17 cellular contexts compared by ENCODE assay signal in the genomic region with DNA sequence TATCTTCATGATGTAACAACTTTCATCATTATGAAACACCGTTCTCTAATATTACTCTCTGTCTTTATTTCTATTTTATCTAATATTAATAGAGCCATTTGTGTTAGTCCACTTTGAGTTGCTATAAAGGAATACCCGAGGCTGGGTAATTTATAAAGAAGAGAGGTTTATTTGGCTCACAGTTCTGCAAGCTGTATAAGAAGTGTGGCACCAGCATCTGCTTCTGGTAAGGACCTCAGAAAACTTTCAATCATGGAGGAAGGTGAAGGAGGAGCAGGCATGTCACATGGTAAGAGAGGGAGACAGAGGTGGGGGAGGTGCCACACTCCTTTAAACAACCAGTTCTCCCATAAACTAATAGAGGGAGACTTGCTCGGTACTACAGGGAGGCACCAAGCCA.
"Had no signal": no experiment of that assay in that cellular context is flagged by ENCODE, and none has a peak within 500 bp of the region (broad histone marks: within the 10 kb centered on the region; RNA-seq: fewer than 3 reads in every experiment).

No MANE protein-coding gene starts in this region.

- H3K9me3 ChIP-seq: ascending aorta, esophagus squamous epithelium, ovary, tibial artery, uterus had no signal

- H3K27me3 Mint-ChIP-seq: activated naive CD8-positive, alpha-beta T cell treated with anti-CD3 and anti-CD28 coated beads, Interleukin-2, amount 50 U/mL, for 24 hours had no signal

- H3K9me3 Mint-ChIP-seq: neural progenitor cell had no signal

- H3K4me3 Mint-ChIP-seq: activated CD8-positive, alpha-beta T cell treated with anti-CD3 and anti-CD28 coated beads, Interleukin-2, amount 10 ng/mL, durations not matched to agents 7 days and 5 days; activated naive CD8-positive, alpha-beta T cell treated with anti-CD3 and anti-CD28 coated beads, Interleukin-2, amount 50 U/mL, for 24 hours; neural progenitor cell; T-helper 2 cell treated with Interferon-gamma antibody and Interleukin-4, amounts not matched to agents 5 μg/mL and 100 μg/mL, for 36 hours had no signal

- H3K27ac ChIP-seq: esophagus squamous epithelium, neural progenitor cell, ovary, tibial artery, uterus had no signal

- H3K27ac Mint-ChIP-seq: activated CD8-positive, alpha-beta T cell treated with anti-CD3 and anti-CD28 coated beads, Interleukin-2, amount 10 ng/mL, durations not matched to agents 7 days and 5 days; activated naive CD8-positive, alpha-beta T cell treated with anti-CD3 and anti-CD28 coated beads, Interleukin-2, amount 50 U/mL, for 24 hours; neural progenitor cell had no signal

- ATAC-seq: activated CD8-positive, alpha-beta T cell treated with anti-CD3 and anti-CD28 coated beads, Interleukin-2, amount 10 ng/mL, durations not matched to agents 7 days and 5 days; activated naive CD8-positive, alpha-beta T cell treated with anti-CD3 and anti-CD28 coated beads, Interleukin-2, amount 50 U/mL, for 24 hours had no signal

- H3K4me1 ChIP-seq: uterus had no signal

- DNase-seq: activated CD4-positive, CD25-positive, alpha-beta regulatory T cell treated with anti-CD3 and anti-CD28 coated beads, Interleukin-2, amount 50 U/mL, for 72 hours; activated CD8-positive, alpha-beta T cell treated with anti-CD3 and anti-CD28 coated beads, Interleukin-2, amount 10 ng/mL, durations not matched to agents 7 days and 5 days; activated gamma-delta T cell treated with Interleukin-2 at 50 U/mL for 16 hours; activated naive CD8-positive, alpha-beta T cell treated with anti-CD3 and anti-CD28 coated beads, Interleukin-2, amount 50 U/mL, for 24 hours; dorsolateral prefrontal cortex; esophagus squamous epithelium; foreskin fibroblast; glutamatergic neuron; mammary epithelial cell; ovary; stimulated activated CD4-positive, alpha-beta T cell treated with anti-CD3 and anti-CD28 coated beads, Interleukin-15, amount 100 ng/mL, for 24 hours; stimulated activated CD4-positive, alpha-beta T cell treated with anti-CD3 and anti-CD28 coated beads, Interleukin-4, amount 100 ng/mL, for 4 hours; tibial artery; uterus had no signal

- H3K36me3 ChIP-seq: ascending aorta, neural progenitor cell, ovary, tibial artery, uterus had no signal

- H3K4me3 ChIP-seq: ascending aorta, dorsolateral prefrontal cortex, esophagus squamous epithelium, neural progenitor cell, ovary, tibial artery, uterus had no signal

- H3K27me3 ChIP-seq: ascending aorta, dorsolateral prefrontal cortex, esophagus squamous epithelium, neural progenitor cell, ovary, tibial artery, uterus had no signal
